ENCODE assay signal across 8 cellular contexts in the genomic region with DNA sequence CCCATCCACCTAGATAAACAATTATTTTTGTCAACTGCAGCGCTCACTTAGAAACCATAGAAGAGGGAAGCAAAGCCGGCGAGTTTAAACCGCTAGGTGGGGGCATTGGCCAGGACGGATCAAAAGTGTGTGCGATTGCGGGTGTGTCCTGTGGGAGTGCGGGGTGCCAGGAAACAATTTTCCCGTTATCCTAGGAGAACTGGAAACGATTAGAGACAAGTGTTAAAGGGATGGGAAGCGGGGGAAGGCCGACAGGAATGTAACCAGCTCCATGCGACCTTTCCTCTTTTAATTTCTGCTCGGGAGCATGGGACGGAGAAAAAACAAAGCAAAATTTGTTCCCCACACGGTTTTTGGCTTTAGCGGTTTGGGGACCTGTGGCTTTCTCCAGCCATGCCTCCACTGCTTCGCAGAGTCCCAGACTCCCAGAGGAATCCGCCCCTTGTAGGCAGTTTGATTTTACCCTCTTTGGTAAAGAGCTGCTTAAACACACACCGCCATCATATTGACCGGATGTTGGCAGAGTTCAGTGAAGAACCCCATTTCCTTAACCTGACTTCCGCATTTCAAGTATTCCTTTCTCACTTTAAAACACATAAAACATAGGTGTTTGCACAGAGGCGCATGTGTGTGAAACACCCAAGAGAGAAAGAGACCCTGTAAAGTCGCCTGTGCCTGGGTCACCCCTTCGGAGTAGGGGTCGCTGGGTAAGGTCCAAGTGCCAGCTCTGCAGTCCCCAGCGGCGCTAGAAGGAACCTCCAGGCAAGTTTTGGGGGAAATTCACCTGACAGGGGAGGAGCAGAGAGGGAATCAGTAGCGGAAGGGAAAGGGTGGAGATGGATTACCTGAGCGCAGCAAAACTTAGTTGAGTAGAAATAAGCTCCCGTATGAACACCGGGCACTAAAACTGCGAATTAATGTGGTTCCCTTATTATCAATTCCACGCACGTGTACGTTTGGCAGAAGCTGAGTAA. TPM values are rescaled to one million over a fixed set of nuclear protein-coding genes. Genes with fewer than 3 reads are reported as not detected.
DNase-seq lines count a peak whose midpoint lies in the region; ATAC-seq and TF ChIP-seq lines count a peak whose summit lies in the region.

No MANE protein-coding gene starts in this region.

- TF ChIP-seq CTCF in LNCAP (IDR thresholded peaks at IDR 0.05) = peak; percentile 53
- TF ChIP-seq CTCF in cardiac muscle cell (IDR thresholded peaks at IDR 0.05; ENCODE audit: low read depth, low read length) = peak; percentile 86
- TF ChIP-seq CTCF in parathyroid adenoma (IDR thresholded peaks at IDR 0.05) = peak; percentile 25

- H3K27me3 ChIP-seq in H7 (ENCODE audit: control insufficient read depth, insufficient read depth, low read length) (peaks cover 57% of the 10 kb centered on the region), cardiac muscle cell (peaks cover 51% of the 10 kb centered on the region), parathyroid adenoma (ENCODE audit: control insufficient read depth, insufficient read depth, low read length) (peaks cover 2% of the 10 kb centered on the region)

- peaks cover 36 to 39% of the 10 kb centered on the region in 2 donors for H3K36me3 Mint-ChIP-seq in activated naive CD4-positive, alpha-beta T cell treated with anti-CD3 and anti-CD28 coated beads, Interleukin-2, amount 50 U/mL, for 72 hours

- H3K4me1 ChIP-seq in cardiac muscle cell (ENCODE audit: low read depth) = no peaks in the 10 kb centered on the region
- peaks cover 3% of the 10 kb centered on the region for H3K4me1 ChIP-seq in parathyroid adenoma

- H3K36me3 ChIP-seq in H7 (replicated peaks; ENCODE audit: control insufficient read depth, insufficient read depth, low read length) (no peaks in the 10 kb centered on the region), cardiac muscle cell (no peaks in the 10 kb centered on the region), parathyroid adenoma (ENCODE audit: control insufficient read depth, insufficient read depth, low read length) (no peaks in the 10 kb centered on the region)

- peak; percentile 26 for DNase-seq in activated naive CD4-positive, alpha-beta T cell treated with Interleukin-2 at 50 U/mL for 16 hours
- no peak for DNase-seq in activated naive CD4-positive, alpha-beta T cell (lab: John Stamatoyannopoulos, UW)
- DNase-seq in H7 (peak; percentile 47), cardiac muscle cell (ENCODE audit: low read depth in 1 of 2, low spot score in 1 of 2) (peak; percentile 78 to 82), NCI-H510A treated with DMSO at 0.1 percent for 48 hours (lab: John Stamatoyannopoulos, UW) (no peak)
- no peak for DNase-seq in activated naive CD4-positive, alpha-beta T cell treated with anti-CD3 and anti-CD28 coated beads, Interleukin-2, amount 50 U/mL, for 72 hours (ENCODE audit: low spot score in 2 of 2)

- no peak overlapping the region for H3K27ac ChIP-seq in cardiac muscle cell
- no peak overlapping the region for H3K27ac ChIP-seq in parathyroid adenoma

- H3K9ac ChIP-seq in parathyroid adenoma = no peak overlapping the region

- H3K9me3 ChIP-seq in cardiac muscle cell (ENCODE audit: low read depth) (no peaks in the 10 kb centered on the region), parathyroid adenoma (ENCODE audit: control insufficient read depth, low read length) (no peaks in the 10 kb centered on the region)

- no peak overlapping the region for H3K27ac Mint-ChIP-seq in activated naive CD4-positive, alpha-beta T cell treated with anti-CD3 and anti-CD28 coated beads, Interleukin-2, amount 50 U/mL, for 72 hours

- H3K4me3 ChIP-seq in H7 (ENCODE audit: insufficient read depth, low read depth, low read length) (peak overlapping the region; percentile 49), cardiac muscle cell (peak overlapping the region; percentile 53), parathyroid adenoma (ENCODE audit: low read depth, low read length) (peak overlapping the region; percentile 60)

- H3K79me2 ChIP-seq in parathyroid adenoma = no peaks in the 10 kb centered on the region

- ATAC-seq in activated naive CD4-positive, alpha-beta T cell treated with anti-CD3 and anti-CD28 coated beads, Interleukin-2, amount 50 U/mL, for 72 hours = peak; percentile 65 to 67

- peak overlapping the region; percentile 65 for H2AFZ ChIP-seq in parathyroid adenoma

- H3K9me3 Mint-ChIP-seq in activated naive CD4-positive, alpha-beta T cell treated with anti-CD3 and anti-CD28 coated beads, Interleukin-2, amount 50 U/mL, for 72 hours = peaks cover 6 to 16% of the 10 kb centered on the region in 2 donors

- peak overlapping the region; percentile 84 for H3K4me2 ChIP-seq in parathyroid adenoma (ENCODE audit: low read length)

RNA-seq across cellular contexts. Expression of a gene that starts 3.1 kb away (rescaled TPM):
- 0.31 and 0.74 TPM in 2 replicates for total RNA-seq in H7 (2014; rRNA removed; shearing (Covaris generic))
- not detected for total RNA-seq in activated naive CD4-positive, alpha-beta T cell treated with anti-CD3 and anti-CD28 coated beads, Interleukin-2, amount 50 U/mL, for 72 hours
- 2.2 and 6.4 TPM in 2 replicates for total RNA-seq in cardiac muscle cell
- 0.97 and 2.8 TPM in 2 replicates for polyA plus RNA-seq in cardiac muscle cell

Comparison
In these comparisons a context has a peak if more than half of its experiments do, and no peak if none do; other contexts are left out.
1. DNase-seq: peak in activated naive CD4-positive, alpha-beta T cell treated with Interleukin-2 at 50 U/mL for 16 hours (single experiment), H7 (single experiment) and cardiac muscle cell (2 of 2); none in activated naive CD4-positive, alpha-beta T cell (0 of 4), activated naive CD4-positive, alpha-beta T cell treated with anti-CD3 and anti-CD28 coated beads, Interleukin-2, amount 50 U/mL, for 72 hours (0 of 2) and NCI-H510A treated with DMSO at 0.1 percent for 48 hours (single experiment).
2. CTCF ChIP-seq: peak in every context shown above with its lines; median percentile 86 in cardiac muscle cell; 53 in LNCAP; 25 in parathyroid adenoma.
3. Peak in every context shown above with its lines, with median percentiles within 50 percentile points of each other: H3K4me3 ChIP-seq.